Comparison of ENCODE assay signal across 21 cellular contexts in the genomic region with DNA sequence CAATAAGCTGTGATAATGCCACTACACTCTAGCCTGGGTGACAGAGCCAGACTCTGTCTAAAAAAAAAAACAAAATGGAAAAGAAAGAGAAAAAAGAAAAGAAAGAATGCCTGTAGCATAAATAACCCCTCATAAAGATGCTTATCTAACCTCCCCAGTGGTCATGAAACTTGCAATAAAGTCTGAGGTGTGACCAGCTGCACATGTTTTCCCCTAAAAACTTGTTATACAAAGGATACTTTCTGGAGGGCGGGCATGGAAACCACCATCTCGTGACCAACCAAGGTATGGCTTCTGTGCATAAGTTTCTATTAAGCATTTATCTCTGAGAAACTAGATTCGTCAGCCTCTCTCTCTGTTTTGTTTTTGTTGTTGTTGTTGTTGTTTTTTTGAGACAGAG. TPM values are rescaled to one million over a fixed set of nuclear protein-coding genes. Genes with fewer than 3 reads are reported as not detected.
DNase-seq lines count a peak whose midpoint lies in the region; ATAC-seq and TF ChIP-seq lines count a peak whose summit lies in the region.
"Had no signal": no experiment of that assay in that cellular context is flagged by ENCODE, and none has a peak within 500 bp of the region (broad histone marks: within the 10 kb centered on the region; RNA-seq: fewer than 3 reads in every experiment).

No MANE protein-coding gene starts in this region.

- no peaks in the 10 kb centered on the region for H3K4me1 ChIP-seq in esophagus squamous epithelium
- H3K4me1 ChIP-seq: lower lobe of right lung, stomach had no signal

- peaks cover 0 to 24% (median 4%) of the 10 kb centered on the region in 3 donors for H3K36me3 ChIP-seq in esophagus squamous epithelium
- H3K36me3 ChIP-seq: MG63, transverse colon had no signal

- peaks cover 60% of the 10 kb centered on the region for H3K4me1 Mint-ChIP-seq in stimulated activated memory B cell treated with anti-CD40 and anti-IgM and Interleukin-4, amounts not matched to agents 10 μg/mL and 1 μg/mL and 100 μg/mL, for 72 hours

- no peak overlapping the region for H3K4me3 ChIP-seq in esophagus squamous epithelium
- H3K4me3 ChIP-seq: lower lobe of right lung, MG63, stomach, transverse colon had no signal

- peak overlapping the region; percentile 63 for H3K27ac Mint-ChIP-seq in stimulated activated memory B cell treated with anti-CD40 and anti-IgM and Interleukin-4, amounts not matched to agents 10 μg/mL and 1 μg/mL and 100 μg/mL, for 72 hours
- H3K27ac Mint-ChIP-seq: activated naive CD8-positive, alpha-beta T cell had no signal

- no peak overlapping the region for H3K4me3 Mint-ChIP-seq in stimulated activated memory B cell treated with anti-CD40 and anti-IgM and Interleukin-4, amounts not matched to agents 10 μg/mL and 1 μg/mL and 100 μg/mL, for 72 hours
- H3K4me3 Mint-ChIP-seq: activated naive CD8-positive, alpha-beta T cell had no signal

- no peaks in the 10 kb centered on the region for H3K27me3 ChIP-seq in esophagus squamous epithelium
- H3K27me3 ChIP-seq: MG63, stomach, transverse colon had no signal

- DNase-seq in HT-29 (ENCODE audit: low spot score) (peak; percentile 13), esophagus squamous epithelium (lab: John Stamatoyannopoulos, UW) (no peak), KG1 (lab: John Stamatoyannopoulos, UW) (no peak)
- DNase-seq: DMS79 treated with DMSO at 0.1 percent for 48 hours, erythroblast, hypothalamus, lower lobe of right lung, MG63, NCI-H1436 treated with DMSO at 0.1 percent for 48 hours, NCI-H2171 treated with DMSO at 0.1 percent for 48 hours, NCI-H526 treated with DMSO at 0.1 percent for 48 hours, small intestine, stomach, SW 1271, transverse colon had no signal

- no peak overlapping the region for H3K27ac ChIP-seq in esophagus squamous epithelium
- H3K27ac ChIP-seq: lower lobe of right lung, stomach, transverse colon had no signal

- no peak for TF ChIP-seq CTCF in esophagus squamous epithelium (IDR thresholded peaks at IDR 0.05)

- WGBS in esophagus squamous epithelium, 2 donors: 88 to 91% methylated on average over 3 of the region's 3 CpGs

- H3K9me3 ChIP-seq in esophagus squamous epithelium: no peaks in the 10 kb centered on the region
- H3K9me3 ChIP-seq: lower lobe of right lung, MG63, stomach, transverse colon had no signal

- H3K9me3 Mint-ChIP-seq in stimulated activated memory B cell treated with anti-CD40 and anti-IgM and Interleukin-4, amounts not matched to agents 10 μg/mL and 1 μg/mL and 100 μg/mL, for 72 hours: no peaks in the 10 kb centered on the region

- H3K36me3 Mint-ChIP-seq in stimulated activated memory B cell treated with anti-CD40 and anti-IgM and Interleukin-4, amounts not matched to agents 10 μg/mL and 1 μg/mL and 100 μg/mL, for 72 hours: peaks cover 41% of the 10 kb centered on the region

- no peaks in the 10 kb centered on the region for H3K27me3 Mint-ChIP-seq in stimulated activated memory B cell treated with anti-CD40 and anti-IgM and Interleukin-4, amounts not matched to agents 10 μg/mL and 1 μg/mL and 100 μg/mL, for 72 hours
- H3K27me3 Mint-ChIP-seq: activated naive CD8-positive, alpha-beta T cell had no signal

- intact Hi-C loops in esophagus squamous epithelium (cut with DNase I): no loop called here

- ATAC-seq in GM18511 (IDR thresholded peaks at IDR 0.05; ENCODE audit: unreplicated experiment): peak; percentile 45
- peak; percentile 34 for ATAC-seq in GM21723 (IDR thresholded peaks at IDR 0.05; ENCODE audit: unreplicated experiment)
- ATAC-seq in stimulated activated memory B cell treated with anti-CD40 and anti-IgM and Interleukin-4, amounts not matched to agents 10 μg/mL and 1 μg/mL and 100 μg/mL, for 72 hours: no peak
- no peak for ATAC-seq in GM21576 (IDR thresholded peaks at IDR 0.05; ENCODE audit: unreplicated experiment)
- ATAC-seq: lower lobe of right lung, Right ventricle myocardium inferior had no signal

- TF ChIP-seq POLR2A in esophagus squamous epithelium (IDR thresholded peaks at IDR 0.05): no peak

RNA-seq across cellular contexts. Expression of gene CCDC32, which starts 21.8 kb away (rescaled TPM):
- 19.6 and 21.7 TPM in 2 replicates for total RNA-seq in HT-29 (2014; rRNA removed; shearing (Covaris generic))
- 10 to 100 TPM in 2 of 4 donors, 1 to 10 TPM in 2; 7.3 to 27.9 (median 15.8) TPM for total RNA-seq in esophagus squamous epithelium

RNA-seq across cellular contexts. Expression of gene RPUSD2, which starts 26.0 kb away (rescaled TPM):
- total RNA-seq in HT-29 (2014; rRNA removed; shearing (Covaris generic)): 26.7 and 38.7 TPM in 2 replicates
- 10 to 100 TPM in 1 of 4 donors, 1 to 10 TPM in 3; 4.3 to 10.3 (median 6.7) TPM for total RNA-seq in esophagus squamous epithelium

RNA-seq across cellular contexts. Expression of gene KNL1, which starts 51.0 kb away (rescaled TPM):
- 13.1 and 17.7 TPM in 2 replicates for total RNA-seq in HT-29 (2014; rRNA removed; shearing (Covaris generic))
- 10 to 100 TPM in 2 of 4 donors, 1 to 10 TPM in 2; 2.9 to 17.8 (median 11.0) TPM for total RNA-seq in esophagus squamous epithelium

Comparison
In these comparisons a context has a peak if more than half of its experiments do, and no peak if none do; other contexts are left out.
1. ATAC-seq: peak in GM18511 (single experiment) and GM21723 (single experiment); none in stimulated activated memory B cell treated with anti-CD40 and anti-IgM and Interleukin-4, amounts not matched to agents 10 μg/mL and 1 μg/mL and 100 μg/mL, for 72 hours (single experiment) and GM21576 (single experiment).